1 cellular context compared by ENCODE assay signal in the genomic region with DNA sequence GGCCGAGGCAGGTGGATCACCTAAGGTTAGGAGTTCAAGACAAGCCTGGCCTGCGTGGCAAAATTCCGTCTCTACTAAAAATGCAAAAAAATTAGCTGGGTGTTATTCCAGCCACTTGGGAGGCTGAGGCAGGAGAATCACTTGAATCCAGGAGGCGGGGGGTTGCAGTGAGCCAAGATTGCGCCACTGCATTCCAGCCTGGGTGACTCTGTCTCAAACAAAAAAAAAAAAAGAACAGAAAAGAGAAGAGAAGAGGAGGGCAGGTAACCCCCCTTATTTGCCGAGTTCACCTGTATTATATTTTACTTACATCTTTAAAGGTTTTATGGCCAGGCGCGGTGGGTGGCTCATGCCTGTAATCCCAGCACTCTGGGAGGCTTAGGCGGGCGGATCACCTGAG.
TF ChIP-seq lines count a peak whose summit lies in the region.

No MANE protein-coding gene starts in this region.

TF ChIP-seq in SK-N-SH treated with all-trans-retinoic acid at 6 μM for 48 hours, 23 proteins besides CTCF, POLR2A, EP300 and RAD21 (continued from another document):
- TF ChIP-seq CREB5 (CRISPR knock-in tag; IDR thresholded peaks at IDR 0.05; ENCODE audit: low read depth) (no peak), BACH2 (CRISPR knock-in tag; IDR thresholded peaks at IDR 0.05; ENCODE audit: borderline replicate concordance) (no peak), ARNTL (CRISPR knock-in tag; IDR thresholded peaks at IDR 0.05; ENCODE audit: borderline replicate concordance, low read depth) (no peak), ZC3H10 (CRISPR knock-in tag; IDR thresholded peaks at IDR 0.05) (no peak), CSDC2 (CRISPR knock-in tag; IDR thresholded peaks at IDR 0.05) (no peak), CSRNP3 (CRISPR knock-in tag; IDR thresholded peaks at IDR 0.05) (no peak), OSR1 (CRISPR knock-in tag; IDR thresholded peaks at IDR 0.05) (no peak), TCF4 (CRISPR knock-in tag; IDR thresholded peaks at IDR 0.05; ENCODE audit: borderline replicate concordance) (no peak), ZFP3 (CRISPR knock-in tag; IDR thresholded peaks at IDR 0.05) (no peak), TOX (CRISPR knock-in tag; IDR thresholded peaks at IDR 0.05; ENCODE audit: borderline replicate concordance) (no peak)
